Comparison of ENCODE assay signal across 8 cellular contexts in genomic region chr17:5437721-5438317, GRCh38. TPM values are rescaled to one million over a fixed set of nuclear protein-coding genes. Genes with fewer than 3 reads are reported as not detected.
A peak's percentile ranks its signal among the peaks of the same experiment; 100 is the strongest.
DNase-seq lines count a peak whose midpoint lies in the region; ATAC-seq, FAIRE-seq and TF ChIP-seq lines count a peak whose summit lies in the region.

No MANE protein-coding gene starts in this region.

- peak overlapping the region; percentile 82 for H3K4me2 ChIP-seq in A549

- H3K27ac ChIP-seq in A549 (peak overlapping the region; percentile 92 to 97), HUES48 (ENCODE audit: low read depth, low read length) (no peak overlapping the region), brain microvascular endothelial cell (peak overlapping the region; percentile 58)

- H3K27me3 Mint-ChIP-seq in memory B cell = no peaks in the 10 kb centered on the region

- ATAC-seq in A549 = no peak
- ATAC-seq in memory B cell (ENCODE audit: low read depth) = no peak

- H3K4me3 ChIP-seq in A549 = peak overlapping the region; percentile 77
- H3K4me3 ChIP-seq in HUES48 (ENCODE audit: low read depth, low read length) = peak overlapping the region; percentile 98
- peak overlapping the region; percentile 84 for H3K4me3 ChIP-seq in brain microvascular endothelial cell (ENCODE audit: low read depth, low read length)

- TF ChIP-seq RAD21 in A549 (conservative IDR thresholded peaks at IDR 0.05 in 1 of 2, IDR thresholded peaks at IDR 0.05 in 1 of 2) = no peak

- peaks cover 10% of the 10 kb centered on the region for H3K36me3 Mint-ChIP-seq in memory B cell

- in situ Hi-C loops in brain microvascular endothelial cell (cut with HindIII; ENCODE audit: low pct_ligation_motif_present, low sequenced_read_pairs) = no loop called here

- H3K27me3 ChIP-seq in HUES48 (ENCODE audit: control insufficient read depth, insufficient read depth, low read length) = no peaks in the 10 kb centered on the region
- no peaks in the 10 kb centered on the region for H3K27me3 ChIP-seq in brain microvascular endothelial cell (replicated peaks)

- H3K4me1 ChIP-seq in A549 = peaks cover 29% of the 10 kb centered on the region
- H3K4me1 ChIP-seq in HUES48 (ENCODE audit: control insufficient read depth, insufficient read depth, low read length) = no peaks in the 10 kb centered on the region; the same call in 1 of the 2 replicates

- no peaks in the 10 kb centered on the region for H3K9me3 Mint-ChIP-seq in memory B cell

- CTCF ChIA-PET in A549 (lab: Yijun Ruan, JAX) = interaction anchor here (1.5 to 10.9 kb wide), 7 partner anchors 11 to 79 kb away, joined by 4 to 178 read pairs (median 54); partner anchors contain the start of genes DERL2, DHX33, MIS12 and NUP88

- 11% methylated on average over 5 of the region's 5 CpGs for WGBS in A549 (ENCODE audit: missing lambda C conversion rate)

- POLR2A ChIA-PET in A549 (lab: Yijun Ruan, JAX) = no interaction called here

- peak overlapping the region; percentile 82 for H3K27ac Mint-ChIP-seq in memory B cell

- peak overlapping the region; percentile 82 for H3K4me3 Mint-ChIP-seq in memory B cell

- no peak for TF ChIP-seq POLR2A in A549 (IDR thresholded peaks at IDR 0.05; ENCODE audit: low read length)

- TF ChIP-seq EP300 in A549 (IDR thresholded peaks at IDR 0.05) = no peak

- peaks cover 66% of the 10 kb centered on the region for H3K36me3 ChIP-seq in HUES48 (ENCODE audit: control insufficient read depth, insufficient read depth, low read length)
- H3K36me3 ChIP-seq in brain microvascular endothelial cell (replicated peaks) = peaks cover 32% of the 10 kb centered on the region

- H3K9ac ChIP-seq in HUES48 (ENCODE audit: low read depth, low read length) = peak overlapping the region; percentile 91

- TF ChIP-seq CTCF in A549 (IDR thresholded peaks at IDR 0.05) (no peak), brain microvascular endothelial cell (IDR thresholded peaks at IDR 0.05; ENCODE audit: low read depth, low read length, missing control alignments) (no peak)

- no peak for DNase-seq in A549 (ENCODE audit: low read depth in 1 of 2, low spot score in 1 of 2)
- peak; percentile 12 for DNase-seq in brain microvascular endothelial cell
- DNase-seq in memory B cell (ENCODE audit: low spot score in 2 of 2) = no peak
- DNase-seq in SKM-1 treated with dmso at 0.1 percent for 144 hours (lab: John Stamatoyannopoulos, UW; ENCODE audit: unreplicated experiment) = no peak
- no peak for DNase-seq in NCI-H69 (lab: John Stamatoyannopoulos, UW)
- DNase-seq in cortex of kidney (lab: John Stamatoyannopoulos, UW) = no peak
- DNase-seq in DMS53 treated with DMSO at 0.1 percent for 48 hours (lab: John Stamatoyannopoulos, UW; ENCODE audit: unreplicated experiment) = no peak

- H3K9me3 ChIP-seq in A549 = no peaks in the 10 kb centered on the region
- H3K9me3 ChIP-seq in HUES48 (ENCODE audit: control insufficient read depth, insufficient read depth, low read length) = no peaks in the 10 kb centered on the region

- FAIRE-seq in A549 (lab: Jason Lieb, UNC) = no peak

- H3K4me1 Mint-ChIP-seq in memory B cell = peaks cover 25% of the 10 kb centered on the region

TF ChIP-seq in A549, 52 proteins besides CTCF, POLR2A, EP300 and RAD21:
- TF ChIP-seq JUNB (IDR thresholded peaks at IDR 0.05) (no peak), TP53 (CRISPR knock-in tag; IDR thresholded peaks at IDR 0.05) (no peak), EHMT2 (IDR thresholded peaks at IDR 0.05; ENCODE audit: low read depth) (no peak), ELK1 (IDR thresholded peaks at IDR 0.05; ENCODE audit: low read depth, low read length) (no peak), HDAC2 (IDR thresholded peaks at IDR 0.05) (no peak), TFCP2L1 (CRISPR knock-in tag; IDR thresholded peaks at IDR 0.05) (no peak)

RNA-seq across cellular contexts. Expression of gene C1QBP, which starts 1.1 kb away (rescaled TPM):
- polyA plus RNA-seq in A549 (2011; rRNA removed) (448 and 683 TPM in 2 replicates), A549 (2017; fragmentation: RNase III; extraction: RNeasy Plus Mini Kit Qiagen cat#74134 plus additional on column Dnase treatment) (527 to 609 TPM (median 557 TPM) in 3 replicates)
- 405 and 410 TPM in 2 replicates for polyA plus RNA-seq in A549 (2012; cell fraction: cytosol; rRNA removed)
- 229 and 230 TPM in 2 replicates for polyA plus RNA-seq in A549 (2012; cell fraction: nucleus; rRNA removed)
- 196 and 215 TPM in 2 replicates for polyA minus RNA-seq in A549 (2011; rRNA and poly(A)+ RNA removed)

RNA-seq across cellular contexts. Expression of gene RPAIN, which starts 17.8 kb away (rescaled TPM):
- polyA plus RNA-seq in A549 (2011; rRNA removed) (62.9 and 67.6 TPM in 2 replicates), A549 (2017; fragmentation: RNase III; extraction: RNeasy Plus Mini Kit Qiagen cat#74134 plus additional on column Dnase treatment) (71.9 to 81.2 TPM (median 72.8 TPM) in 3 replicates)
- 38.2 and 49.2 TPM in 2 replicates for polyA plus RNA-seq in A549 (2012; cell fraction: cytosol; rRNA removed)
- polyA plus RNA-seq in A549 (2012; cell fraction: nucleus; rRNA removed) = 26.4 and 43.8 TPM in 2 replicates
- 24.1 and 26.2 TPM in 2 replicates for polyA minus RNA-seq in A549 (2011; rRNA and poly(A)+ RNA removed)

RNA-seq across cellular contexts. Expression of gene NUP88, which starts 18.4 kb away (rescaled TPM):
- polyA plus RNA-seq in A549 (2011; rRNA removed) (175 and 180 TPM in 2 replicates), A549 (2017; fragmentation: RNase III; extraction: RNeasy Plus Mini Kit Qiagen cat#74134 plus additional on column Dnase treatment) (121 to 133 TPM (median 121 TPM) in 3 replicates)
- 104 and 114 TPM in 2 replicates for polyA plus RNA-seq in A549 (2012; cell fraction: cytosol; rRNA removed)
- polyA plus RNA-seq in A549 (2012; cell fraction: nucleus; rRNA removed) = 70.5 and 76.3 TPM in 2 replicates
- polyA minus RNA-seq in A549 (2011; rRNA and poly(A)+ RNA removed) = 128 and 136 TPM in 2 replicates

RNA-seq across cellular contexts. Expression of gene DHX33, which starts 31.0 kb away (rescaled TPM):
- polyA plus RNA-seq in A549 (2011; rRNA removed) (29.5 and 35.7 TPM in 2 replicates), A549 (2017; fragmentation: RNase III; extraction: RNeasy Plus Mini Kit Qiagen cat#74134 plus additional on column Dnase treatment) (26.7 to 30.4 TPM (median 27.8 TPM) in 3 replicates)
- polyA plus RNA-seq in A549 (2012; cell fraction: cytosol; rRNA removed) = 22.6 and 27.4 TPM in 2 replicates
- polyA plus RNA-seq in A549 (2012; cell fraction: nucleus; rRNA removed) = 29.3 and 29.4 TPM in 2 replicates
- 44.9 and 53.7 TPM in 2 replicates for polyA minus RNA-seq in A549 (2011; rRNA and poly(A)+ RNA removed)

RNA-seq across cellular contexts. Expression of gene DERL2, which starts 48.2 kb away (rescaled TPM):
- polyA plus RNA-seq in A549 (2011; rRNA removed) (137 and 139 TPM in 2 replicates), A549 (2017; fragmentation: RNase III; extraction: RNeasy Plus Mini Kit Qiagen cat#74134 plus additional on column Dnase treatment) (113 to 120 TPM (median 115 TPM) in 3 replicates)
- 48.4 and 51.9 TPM in 2 replicates for polyA plus RNA-seq in A549 (2012; cell fraction: cytosol; rRNA removed)
- polyA plus RNA-seq in A549 (2012; cell fraction: nucleus; rRNA removed) = 33.7 and 50.6 TPM in 2 replicates
- polyA minus RNA-seq in A549 (2011; rRNA and poly(A)+ RNA removed) = 33.5 and 38.9 TPM in 2 replicates
